In the genomic region with DNA sequence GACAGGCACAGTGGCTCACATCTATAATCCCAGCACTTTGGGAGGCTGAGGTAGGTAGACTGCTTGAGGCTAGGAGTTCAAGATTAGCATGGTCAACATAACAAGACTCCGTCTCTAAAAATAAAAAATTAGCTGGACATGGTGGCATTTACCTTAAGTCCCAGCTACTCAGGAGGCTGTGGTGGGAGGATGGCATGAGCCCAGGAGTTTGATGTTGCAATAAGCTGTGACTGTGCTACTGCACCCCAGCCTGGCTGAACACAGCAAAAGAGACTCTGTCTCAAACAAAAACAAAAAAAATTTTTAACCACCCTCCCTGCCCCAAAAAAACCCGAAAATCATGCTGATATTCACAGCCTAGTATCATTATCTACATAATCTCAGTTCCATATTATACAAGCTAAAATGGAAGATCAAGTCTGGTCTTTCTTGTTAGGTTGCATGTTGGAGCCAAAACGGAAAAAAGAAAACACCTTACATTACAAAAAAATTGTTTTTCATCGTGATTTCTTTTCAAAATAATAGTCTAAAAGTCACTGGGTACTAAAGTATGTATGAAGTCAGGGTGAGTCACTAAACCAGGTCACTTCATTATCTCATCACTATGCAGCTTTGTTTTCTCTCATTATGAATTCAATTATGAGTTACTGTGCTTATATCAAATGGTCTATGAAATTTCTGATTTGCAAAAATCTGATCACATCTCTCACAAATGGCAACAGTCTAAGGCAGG, we compare ENCODE assay signal across 2 cellular contexts.
A peak's percentile ranks its signal among the peaks of the same experiment; 100 is the strongest.
TF ChIP-seq lines count a peak whose summit lies in the region.

No MANE protein-coding gene starts in this region.

TF ChIP-seq in A549, 52 proteins besides CTCF, POLR2A, EP300 and RAD21:
- TF ChIP-seq POLR2AphosphoS2 (conservative IDR thresholded peaks at IDR 0.05; ENCODE audit: low read length) (no peak), CEBPB (IDR thresholded peaks at IDR 0.05) (peak; percentile 74; a peak in 3 of 4 replicates), FOSL2 (IDR thresholded peaks at IDR 0.05) (no peak), FOSL2 (CRISPR knock-in tag; IDR thresholded peaks at IDR 0.05) (peak; percentile 41)
TF ChIP-seq in A549: peak in this region for 2.

TF ChIP-seq in HepG2, 621 proteins besides CTCF, POLR2A, EP300 and RAD21:
- TF ChIP-seq STAT5B (CRISPR knock-in tag; IDR thresholded peaks at IDR 0.05) (no peak), CEBPB (IDR thresholded peaks at IDR 0.05; ENCODE audit: borderline replicate concordance, low read depth, low read length) (peak; percentile 56; the same call in 1 of the 2 replicates)
